Comparison of ENCODE assay signal across 1 cellular context in genomic region chr17:45135978-45136791, GRCh38.
A peak's percentile ranks its signal among the peaks of the same experiment; 100 is the strongest.
TF ChIP-seq lines count a peak whose summit lies in the region.

No MANE protein-coding gene starts in this region.

TF ChIP-seq in HepG2, 621 proteins besides CTCF, POLR2A, EP300 and RAD21:
- TF ChIP-seq ZNF790 (CRISPR knock-in tag; IDR thresholded peaks at IDR 0.05; ENCODE audit: borderline replicate concordance) = 0 out of 2 replicates have a peak, but pooled peaks have one; percentile 12
- 0 out of 2 replicates have a peak, but pooled peaks have one; percentile 9 for TF ChIP-seq POLR2G (IDR thresholded peaks at IDR 0.05; ENCODE audit: low read depth, low read length)
- 0 out of 2 replicates have a peak, but pooled peaks have one; percentile 9 for TF ChIP-seq SAFB2 (CRISPR knock-in tag; IDR thresholded peaks at IDR 0.05; ENCODE audit: borderline replicate concordance, low read depth)
- peak; percentile 56 for TF ChIP-seq AGO2 (optimal IDR thresholded peaks at IDR 0.05; ENCODE audit: low read depth, low read length)
- 0 out of 2 replicates have a peak, but pooled peaks have one; percentile 37 for TF ChIP-seq ZBTB20 (CRISPR knock-in tag; IDR thresholded peaks at IDR 0.05; ENCODE audit: borderline replicate concordance, low read depth)
- TF ChIP-seq ZNF773 (CRISPR knock-in tag; IDR thresholded peaks at IDR 0.05; ENCODE audit: borderline replicate concordance) = peak; percentile 9; the same call in 1 of the 2 replicates
- TF ChIP-seq ZNF280D (CRISPR knock-in tag; IDR thresholded peaks at IDR 0.05) = peak; percentile 65; the same call in 1 of the 2 replicates
- TF ChIP-seq HIVEP1 (CRISPR knock-in tag; IDR thresholded peaks at IDR 0.05) = peak; percentile 26; the same call in 1 of the 2 replicates
- no peak for TF ChIP-seq GTF3A (CRISPR knock-in tag; conservative IDR thresholded peaks at IDR 0.05)
- TF ChIP-seq ZNF296 (CRISPR knock-in tag; conservative IDR thresholded peaks at IDR 0.05) = no peak
- TF ChIP-seq ZNF3 (CRISPR knock-in tag; IDR thresholded peaks at IDR 0.05) = no peak
- TF ChIP-seq KDM5A (IDR thresholded peaks at IDR 0.05; ENCODE audit: borderline replicate concordance, low read length) = 0 out of 2 replicates have a peak, but pooled peaks have one; percentile 11
- TF ChIP-seq DZIP1 (CRISPR knock-in tag; IDR thresholded peaks at IDR 0.05) = 0 out of 2 replicates have a peak, but pooled peaks have one; percentile 54
- no peak for TF ChIP-seq PLRG1 (conservative IDR thresholded peaks at IDR 0.05)
- 0 out of 2 replicates have a peak, but pooled peaks have one; percentile 73 for TF ChIP-seq ZNF224 (CRISPR knock-in tag; IDR thresholded peaks at IDR 0.05)
- TF ChIP-seq ZNF546 (CRISPR knock-in tag; conservative IDR thresholded peaks at IDR 0.05) = 0 out of 2 replicates have a peak, but pooled peaks have one; percentile 22
- TF ChIP-seq MED13 (CRISPR knock-in tag; IDR thresholded peaks at IDR 0.05) = 0 out of 2 replicates have a peak, but pooled peaks have one; percentile 13
- peak; percentile 8; the same call in 1 of the 2 replicates for TF ChIP-seq ZNF256 (CRISPR knock-in tag; conservative IDR thresholded peaks at IDR 0.05)
- peak; percentile 66; the same call in 1 of the 2 replicates for TF ChIP-seq ZNF891 (CRISPR knock-in tag; IDR thresholded peaks at IDR 0.05)
- TF ChIP-seq CREM (IDR thresholded peaks at IDR 0.05) = no peak
- TF ChIP-seq CREM (CRISPR knock-in tag; IDR thresholded peaks at IDR 0.05) = no peak
- no peak for TF ChIP-seq CEBPG (CRISPR knock-in tag; IDR thresholded peaks at IDR 0.05)
- TF ChIP-seq ZBTB40 (IDR thresholded peaks at IDR 0.05) = no peak
- TF ChIP-seq ZBTB40 (CRISPR knock-in tag; IDR thresholded peaks at IDR 0.05) = peak; percentile 4; the same call in 1 of the 2 replicates
- peak; percentile 63 for TF ChIP-seq WIZ (CRISPR knock-in tag; IDR thresholded peaks at IDR 0.05)
- 0 out of 2 replicates have a peak, but pooled peaks have one; percentile 43 for TF ChIP-seq ZNF468 (CRISPR knock-in tag; IDR thresholded peaks at IDR 0.05)
- 0 out of 2 replicates have a peak, but pooled peaks have one; percentile 31 for TF ChIP-seq KLF13 (CRISPR knock-in tag; IDR thresholded peaks at IDR 0.05)
- TF ChIP-seq ATF1 (CRISPR knock-in tag; IDR thresholded peaks at IDR 0.05) = no peak
- TF ChIP-seq MXD4 (CRISPR knock-in tag; IDR thresholded peaks at IDR 0.05) = no peak
- TF ChIP-seq ZNF235 (CRISPR knock-in tag; IDR thresholded peaks at IDR 0.05; ENCODE audit: borderline replicate concordance) = 0 out of 2 replicates have a peak, but pooled peaks have one; percentile 7
- 0 out of 2 replicates have a peak, but pooled peaks have one; percentile 4 for TF ChIP-seq DNMT1 (CRISPR knock-in tag; IDR thresholded peaks at IDR 0.05)
- peak; percentile 5; the same call in 1 of the 2 replicates for TF ChIP-seq RXRA (CRISPR knock-in tag; IDR thresholded peaks at IDR 0.05)
- no peak for TF ChIP-seq RAD51 (IDR thresholded peaks at IDR 0.05; ENCODE audit: borderline replicate concordance)
- peak; percentile 19; the same call in 1 of the 3 replicates for TF ChIP-seq MXI1 (IDR thresholded peaks at IDR 0.05; ENCODE audit: borderline replicate concordance, low read depth, low read length)
- peak; percentile 10; the same call in 1 of the 2 replicates for TF ChIP-seq ZBTB42 (CRISPR knock-in tag; IDR thresholded peaks at IDR 0.05)
- TF ChIP-seq ZC3H4 (CRISPR knock-in tag; IDR thresholded peaks at IDR 0.05; ENCODE audit: borderline replicate concordance) = 0 out of 2 replicates have a peak, but pooled peaks have one; percentile 41
- peak; percentile 0; the same call in 1 of the 2 replicates for TF ChIP-seq ZNF776 (CRISPR knock-in tag; IDR thresholded peaks at IDR 0.05)
- TF ChIP-seq ZNF512B (CRISPR knock-in tag; IDR thresholded peaks at IDR 0.05; ENCODE audit: borderline replicate concordance) = no peak
- peak; percentile 68; the same call in 1 of the 2 replicates for TF ChIP-seq EEA1 (CRISPR knock-in tag; IDR thresholded peaks at IDR 0.05; ENCODE audit: borderline replicate concordance)
- peak; percentile 5 for TF ChIP-seq MTERF4 (CRISPR knock-in tag; IDR thresholded peaks at IDR 0.05)
- no peak for TF ChIP-seq CBX2 (IDR thresholded peaks at IDR 0.05; ENCODE audit: low read depth, low read length)
- TF ChIP-seq CBX2 (CRISPR knock-in tag; IDR thresholded peaks at IDR 0.05; ENCODE audit: low read depth) = no peak
